Comparison of ENCODE assay signal across 1 cellular context in genomic region chr1:84582802-84583587, GRCh38.
TF ChIP-seq lines count a peak whose summit lies in the region.

No MANE protein-coding gene starts in this region.

TF ChIP-seq in K562, 482 proteins besides CTCF, POLR2A, EP300 and RAD21 (continued from another document and continues in another):
- TF ChIP-seq KDM4B (IDR thresholded peaks at IDR 0.05; ENCODE audit: borderline replicate concordance in 2 of 2, low read depth in 1 of 2) (no peak), POLR2AphosphoS2 (IDR thresholded peaks at IDR 0.05; ENCODE audit: low read length) (no peak), PTTG1 (tag; IDR thresholded peaks at IDR 0.05; ENCODE audit: low read depth) (no peak), STAT6 (CRISPR knock-in tag; IDR thresholded peaks at IDR 0.05) (no peak), ZNF184 (CRISPR knock-in tag; IDR thresholded peaks at IDR 0.05) (no peak), RBFOX2 (IDR thresholded peaks at IDR 0.05; ENCODE audit: low read depth, low read length) (peak; percentile 36; the same call in 1 of the 2 replicates), JUND (IDR thresholded peaks at IDR 0.05; ENCODE audit: borderline replicate concordance, low read depth, low read length) (peak; percentile 21; the same call in 1 of the 2 replicates), JUND (tag; IDR thresholded peaks at IDR 0.05; ENCODE audit: borderline replicate concordance, low read depth, low read length) (no peak), POLR2AphosphoS5 (IDR thresholded peaks at IDR 0.05; ENCODE audit: control insufficient read depth, insufficient read depth, low read depth, low read length) (no peak), ZNF77 (CRISPR knock-in tag; IDR thresholded peaks at IDR 0.05) (no peak), RCOR1 (IDR thresholded peaks at IDR 0.05; ENCODE audit: borderline replicate concordance in 1 of 2, low read depth in 2 of 2, low read length in 2 of 2) (no peak; a peak in 1 of 4 replicates), RERE (CRISPR knock-in tag; IDR thresholded peaks at IDR 0.05; ENCODE audit: borderline replicate concordance) (no peak), ZNF124 (CRISPR knock-in tag; IDR thresholded peaks at IDR 0.05) (no peak), ZBTB9 (CRISPR knock-in tag; IDR thresholded peaks at IDR 0.05) (no peak), HDAC6 (IDR thresholded peaks at IDR 0.05; ENCODE audit: low read depth, low read length) (no peak), ZMIZ1 (IDR thresholded peaks at IDR 0.05; ENCODE audit: low read depth in 2 of 2, low read length in 2 of 2) (no peak), ARID3B (CRISPR knock-in tag; IDR thresholded peaks at IDR 0.05; ENCODE audit: borderline replicate concordance) (no peak), SIN3B (IDR thresholded peaks at IDR 0.05; ENCODE audit: low read depth) (no peak), ZC3H11A (IDR thresholded peaks at IDR 0.05; ENCODE audit: low read depth, low read length) (no peak), ARID3A (IDR thresholded peaks at IDR 0.05; ENCODE audit: borderline replicate concordance, low read depth, low read length) (0 out of 2 replicates have a peak, but pooled peaks have one; percentile 38), ZNF232 (CRISPR knock-in tag; IDR thresholded peaks at IDR 0.05) (no peak), JUNB (CRISPR knock-in tag; conservative IDR thresholded peaks at IDR 0.05) (no peak), NUFIP1 (IDR thresholded peaks at IDR 0.05; ENCODE audit: partially characterized antibody) (no peak), HMGXB4 (CRISPR knock-in tag; IDR thresholded peaks at IDR 0.05) (no peak), CSDE1 (IDR thresholded peaks at IDR 0.05) (no peak), PRDM10 (IDR thresholded peaks at IDR 0.05; ENCODE audit: partially characterized antibody) (no peak), ETS1 (conservative IDR thresholded peaks at IDR 0.05; ENCODE audit: control insufficient read depth, low read depth, low read length) (no peak)
